ENCODE assay signal across 2 cellular contexts in genomic region chr19:47729799-47730520, GRCh38.
A peak's percentile ranks its signal among the peaks of the same experiment; 100 is the strongest.
TF ChIP-seq lines count a peak whose summit lies in the region.

No MANE protein-coding gene starts in this region.

TF ChIP-seq in GM23338, 12 proteins besides CTCF, POLR2A, EP300 and RAD21:
- TF ChIP-seq POLR2AphosphoS5 (IDR thresholded peaks at IDR 0.05; ENCODE audit: low read depth) = peak; percentile 61
- TF ChIP-seq STAT1 (IDR thresholded peaks at IDR 0.05; ENCODE audit: unreplicated experiment) = no peak

TF ChIP-seq in GM12878, 131 proteins besides CTCF, POLR2A, EP300 and RAD21:
- TF ChIP-seq HDAC2 (IDR thresholded peaks at IDR 0.05) (no peak), SUZ12 (IDR thresholded peaks at IDR 0.05; ENCODE audit: unreplicated experiment) (no peak)
TF ChIP-seq in GM12878: peak in this region for 0.
